ENCODE assay signal across 8 cellular contexts in genomic region chr6:138403801-138404665, GRCh38. TPM values are rescaled to one million over a fixed set of nuclear protein-coding genes. Genes with fewer than 3 reads are reported as not detected.
DNase-seq lines count a peak whose midpoint lies in the region; ATAC-seq and TF ChIP-seq lines count a peak whose summit lies in the region.

Gene HEBP2 (plus strand): TSS chr6:138404223. CDS start chr6:138404496, 273 bp downstream.

- H3K9me3 Mint-ChIP-seq in activated T-cell treated with anti-CD3 and anti-CD28 coated beads, Interleukin-2, amount 50 U/mL, for 4 hours, result no peaks in the 10 kb centered on the region

- no peaks in the 10 kb centered on the region for H3K27me3 Mint-ChIP-seq in activated T-cell treated with anti-CD3 and anti-CD28 coated beads, Interleukin-2, amount 50 U/mL, for 4 hours (ENCODE audit: low read depth)

- no peaks in the 10 kb centered on the region for H3K9me3 ChIP-seq in esophagus muscularis mucosa

- H3K79me2 ChIP-seq in KMS-11 (ENCODE audit: insufficient read depth, low read depth), result no peaks in the 10 kb centered on the region

- ATAC-seq in GM21723 (IDR thresholded peaks at IDR 0.05; ENCODE audit: unreplicated experiment), result peak; percentile 92
- ATAC-seq in activated T-cell treated with anti-CD3 and anti-CD28 coated beads, Interleukin-2, amount 50 U/mL, for 4 hours, result peak; percentile 82 to 90

- peak within 1 kb of the TSS; percentile 88 for H3K4me2 ChIP-seq in KMS-11

- H3K27me3 ChIP-seq in KMS-11 (ENCODE audit: insufficient read depth, low read depth), result no peaks in the 10 kb centered on the region
- H3K27me3 ChIP-seq in esophagus muscularis mucosa, result no peaks in the 10 kb centered on the region

- no peak within 1 kb of the TSS for H3K4me3 ChIP-seq in KMS-11 (IDR thresholded peaks at IDR 0.05; ENCODE audit: insufficient read depth, low read depth, low read length)
- H3K4me3 ChIP-seq in esophagus muscularis mucosa, result peak within 1 kb of the TSS; percentile 67 to 91 (median 84)

- H3K36me3 Mint-ChIP-seq in activated T-cell treated with anti-CD3 and anti-CD28 coated beads, Interleukin-2, amount 50 U/mL, for 4 hours (ENCODE audit: insufficient read depth), result peaks cover 20% of the 10 kb centered on the region

- peaks cover 9% of the 10 kb centered on the region for H3K4me1 ChIP-seq in KMS-11 (ENCODE audit: low read depth, poor library complexity, severe bottlenecking)
- peaks cover 12 to 33% (median 19%) of the 10 kb centered on the region in 4 donors for H3K4me1 ChIP-seq in esophagus muscularis mucosa

- peaks cover 24% of the 10 kb centered on the region for H3K4me1 Mint-ChIP-seq in activated T-cell treated with anti-CD3 and anti-CD28 coated beads, Interleukin-2, amount 50 U/mL, for 4 hours (ENCODE audit: low read depth)

- no peaks in the 10 kb centered on the region for H3K36me3 ChIP-seq in KMS-11 (ENCODE audit: insufficient read depth)
- peaks cover 17 to 34% (median 30%) of the 10 kb centered on the region in 4 donors for H3K36me3 ChIP-seq in esophagus muscularis mucosa

- WGBS in esophagus muscularis mucosa, result 0% methylated on average over 2 of the region's 92 CpGs

- H3K27ac ChIP-seq in KMS-11, result peak within 1 kb of the TSS; percentile 76
- peak within 1 kb of the TSS; percentile 91 to 98 (median 96) for H3K27ac ChIP-seq in esophagus muscularis mucosa (replicated peaks in 1 of 4)

- no peak for TF ChIP-seq POLR2A in esophagus muscularis mucosa (IDR thresholded peaks at IDR 0.05; ENCODE audit: low read depth)

- TF ChIP-seq CTCF in KMS-11 (conservative IDR thresholded peaks at IDR 0.05; ENCODE audit: low read depth, low read length) (peak; percentile 33; the same call in 1 of the 2 replicates), esophagus muscularis mucosa (IDR thresholded peaks at IDR 0.05) (peak; percentile 56 to 63 (median 61))

- no peaks in the 10 kb centered on the region for H4K20me1 ChIP-seq in KMS-11 (ENCODE audit: insufficient read depth)

- peak within 1 kb of the TSS; percentile 80 for H3K4me3 Mint-ChIP-seq in activated T-cell treated with anti-CD3 and anti-CD28 coated beads, Interleukin-2, amount 50 U/mL, for 4 hours

- peak within 1 kb of the TSS; percentile 86 for H3K9ac ChIP-seq in KMS-11

- intact Hi-C loops in esophagus muscularis mucosa (cut with DNase I), result loop anchor here (5.0 to 10.0 kb wide), 2 partner anchors 287 to 399 kb away; no protein-coding TSS in a partner anchor

- peak within 1 kb of the TSS; percentile 100 for H2AFZ ChIP-seq in KMS-11 (ENCODE audit: low read depth)

- TF ChIP-seq EP300 in esophagus muscularis mucosa (IDR thresholded peaks at IDR 0.05), result no peak

- DNase-seq in DMS153 treated with DMSO at 0.1 percent for 48 hours (lab: John Stamatoyannopoulos, UW; ENCODE audit: unreplicated experiment) (peak; percentile 86), esophagus muscularis mucosa (ENCODE audit: extremely low spot score) (peak; percentile 99), myocyte (ENCODE audit: low read depth) (peak; percentile 96)
- DNase-seq in activated T-cell treated with anti-CD3 and anti-CD28 coated beads, Interleukin-2, amount 50 U/mL, for 4 hours, result peak; percentile 84
- DNase-seq in stimulated activated CD8-positive, alpha-beta memory T cell treated with anti-CD3 and anti-CD28 coated beads, Interleukin-7, amount 100 ng/mL, for 4 hours (ENCODE audit: low read depth in 2 of 2), result peak; percentile 82 to 87

TF ChIP-seq in PFSK-1, 5 proteins besides CTCF, POLR2A, EP300 and RAD21:
- TF ChIP-seq REST (IDR thresholded peaks at IDR 0.05; ENCODE audit: insufficient read depth in 1 of 2, low read depth in 2 of 2, low read length in 2 of 2) (peak in 1 of 2 experiments; percentile 74; a peak in 2 of 4 replicates), FOXP2 (optimal IDR thresholded peaks at IDR 0.05; ENCODE audit: borderline replicate concordance, extremely low read depth, extremely low read length, insufficient read depth) (peak; percentile 87), TAF1 (IDR thresholded peaks at IDR 0.05; ENCODE audit: borderline replicate concordance, insufficient read depth, low read length) (no peak), POLR2AphosphoS5 (IDR thresholded peaks at IDR 0.05; ENCODE audit: low read depth, low read length) (peak; percentile 63), SIN3A (IDR thresholded peaks at IDR 0.05; ENCODE audit: borderline replicate concordance, insufficient read depth, low read length) (peak; percentile 83; the same call in 1 of the 2 replicates)

RNA-seq across cellular contexts. Expression of gene HEBP2, which starts in this region (rescaled TPM):
- 106 TPM for polyA plus RNA-seq in PFSK-1 (2012; ENCODE audit: insufficient read length, low read depth)
- 10 to 100 TPM in 2 of 3 donors, 1 to 10 TPM in 1; 1.7 to 16.4 (median 14.3) TPM for total RNA-seq in activated T-cell treated with anti-CD3 and anti-CD28 coated beads, Interleukin-2, amount 50 U/mL, for 4 hours
- total RNA-seq in esophagus muscularis mucosa (100 to 1,000 TPM in 2 of 4 donors, 10 to 100 TPM in 2; 90.1 to 135 (median 104) TPM), myocyte (32.8 and 38.7 TPM in 2 replicates)
- 27.1 TPM for polyA plus RNA-seq in myocyte (2012)
